13 cellular contexts compared by ENCODE assay signal in the genomic region with DNA sequence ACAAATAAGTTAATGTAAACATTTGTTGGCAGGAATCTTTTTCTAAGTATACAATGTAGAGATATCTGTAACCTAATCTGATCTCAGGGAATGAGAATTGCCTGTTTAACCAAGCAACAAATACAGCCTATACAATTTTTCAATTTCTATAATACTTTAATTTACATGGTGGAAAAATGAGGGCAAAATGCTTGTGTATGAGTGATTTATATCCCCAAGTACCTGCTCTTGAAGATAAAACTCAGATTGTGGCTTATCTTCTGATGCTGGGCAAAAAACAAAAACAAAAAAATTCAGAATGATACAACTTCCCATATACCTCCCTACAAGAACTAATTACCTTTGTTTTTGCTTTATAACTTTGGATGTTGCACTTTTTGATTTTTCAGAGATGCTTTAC. TPM values are rescaled to one million over a fixed set of nuclear protein-coding genes. Genes with fewer than 3 reads are reported as not detected.
DNase-seq lines count a peak whose midpoint lies in the region; ATAC-seq, FAIRE-seq and TF ChIP-seq lines count a peak whose summit lies in the region.
"Had no signal": no experiment of that assay in that cellular context is flagged by ENCODE, and none has a peak within 500 bp of the region (broad histone marks: within the 10 kb centered on the region; RNA-seq: fewer than 3 reads in every experiment).

No MANE protein-coding gene starts in this region.

- H3K9ac ChIP-seq in OCI-LY3 (ENCODE audit: low read length) (no peak overlapping the region), endocrine pancreas (ENCODE audit: control insufficient read depth, insufficient read depth, low read length) (no peak overlapping the region)

- H3K27me3 Mint-ChIP-seq in activated CD4-positive, alpha-beta T cell treated with anti-CD3 and anti-CD28 coated beads for 36 hours: no peaks in the 10 kb centered on the region

- H2AFZ ChIP-seq in OCI-LY3 (ENCODE audit: low read depth, low read length) (no peak overlapping the region), neuron (ENCODE audit: low read depth, low read length) (no peak overlapping the region)

- H3K36me3 Mint-ChIP-seq in activated CD4-positive, alpha-beta T cell treated with anti-CD3 and anti-CD28 coated beads for 36 hours (ENCODE audit: low read depth): peaks cover 39% of the 10 kb centered on the region

- peaks cover 65% of the 10 kb centered on the region for H4K20me1 ChIP-seq in OCI-LY3 (ENCODE audit: insufficient read depth, low read length)

- DNase-seq in activated CD4-positive, alpha-beta T cell treated with anti-CD3 and anti-CD28 coated beads for 36 hours: no peak
- DNase-seq in activated CD4-positive, alpha-beta T cell treated with anti-CD3 and anti-CD28 coated beads for 1 hour: no peak
- DNase-seq in esophagus muscularis mucosa (ENCODE audit: extremely low spot score) (no peak), SHP77 treated with DMSO at 0.1 percent for 48 hours (lab: John Stamatoyannopoulos, UW) (no peak), D721Med (ENCODE audit: insufficient read length, low spot score) (no peak)
- DNase-seq: NCI-H1436; stimulated activated CD4-positive, alpha-beta T cell treated with anti-CD3 and anti-CD28 coated beads, Interleukin-4, amount 100 ng/mL, for 24 hours had no signal

- H3K4me1 Mint-ChIP-seq in activated CD4-positive, alpha-beta T cell treated with anti-CD3 and anti-CD28 coated beads for 36 hours: peaks cover 73% of the 10 kb centered on the region

- H3K4me1 ChIP-seq in OCI-LY3 (ENCODE audit: low read length) (peaks cover 27% of the 10 kb centered on the region), endocrine pancreas (ENCODE audit: control insufficient read depth, insufficient read depth, low read length) (peaks cover 31% of the 10 kb centered on the region), neuron (ENCODE audit: insufficient read depth, low read length) (peaks cover 25% of the 10 kb centered on the region), esophagus muscularis mucosa (peaks cover 52 to 75% (median 72%) of the 10 kb centered on the region in 4 donors)

- peak overlapping the region; percentile 22 for H3K27ac Mint-ChIP-seq in activated CD4-positive, alpha-beta T cell treated with anti-CD3 and anti-CD28 coated beads for 36 hours

- H3K9me3 ChIP-seq in OCI-LY3 (ENCODE audit: insufficient read depth, low read length) (no peaks in the 10 kb centered on the region), endocrine pancreas (ENCODE audit: control insufficient read depth, low read length) (no peaks in the 10 kb centered on the region), neuron (ENCODE audit: low read length) (no peaks in the 10 kb centered on the region), esophagus muscularis mucosa (no peaks in the 10 kb centered on the region)

- H3K4me3 ChIP-seq in OCI-LY3 (ENCODE audit: low read length): no peak overlapping the region
- peak overlapping the region; percentile 91 for H3K4me3 ChIP-seq in endocrine pancreas (ENCODE audit: control insufficient read depth, insufficient read depth, low read length)
- H3K4me3 ChIP-seq in neuron (ENCODE audit: low read length): peak overlapping the region; percentile 99
- peak overlapping the region in 1 of 4 donors; percentile 87 for H3K4me3 ChIP-seq in esophagus muscularis mucosa

- POLR2A ChIA-PET in activated CD4-positive, alpha-beta T cell treated with anti-CD3 and anti-CD28 coated beads for 36 hours (lab: Charles Lee): no interaction called here

- TF ChIP-seq CTCF in OCI-LY3 (IDR thresholded peaks at IDR 0.05; ENCODE audit: low read depth, low read length) (no peak), esophagus muscularis mucosa (IDR thresholded peaks at IDR 0.05) (no peak), D721Med (IDR thresholded peaks at IDR 0.05; ENCODE audit: insufficient read depth, missing control alignments) (no peak)

- H3K27me3 ChIP-seq in OCI-LY3 (ENCODE audit: low read depth, low read length) (no peaks in the 10 kb centered on the region), endocrine pancreas (ENCODE audit: control insufficient read depth, insufficient read depth, low read length) (no peaks in the 10 kb centered on the region), neuron (ENCODE audit: insufficient read depth, low read length) (no peaks in the 10 kb centered on the region), esophagus muscularis mucosa (no peaks in the 10 kb centered on the region)

- no peak for FAIRE-seq in D721Med (lab: Jason Lieb, UNC)
- FAIRE-seq: A204.1, GM18507 had no signal

- H3K4me3 Mint-ChIP-seq in activated CD4-positive, alpha-beta T cell treated with anti-CD3 and anti-CD28 coated beads for 36 hours: peak overlapping the region; percentile 94

- intact Hi-C loops in activated CD4-positive, alpha-beta T cell treated with anti-CD3 and anti-CD28 coated beads for 36 hours (cut with DNase I, micrococcal nuclease): loop anchor here in 1 of 2 experiments (2.0 to 10.0 kb wide), 2 partner anchors 771 to 1005 kb away; a partner anchor contains a TSS
- intact Hi-C loops in esophagus muscularis mucosa (cut with DNase I): loop anchor here (10.0 kb wide), 2 partner anchors 119 to 329 kb away; a partner anchor contains a TSS

- H3K79me2 ChIP-seq in OCI-LY3 (ENCODE audit: low read length): peaks cover 90% of the 10 kb centered on the region

- no peaks in the 10 kb centered on the region for H3K9me3 Mint-ChIP-seq in activated CD4-positive, alpha-beta T cell treated with anti-CD3 and anti-CD28 coated beads for 36 hours (ENCODE audit: low read depth)

- ATAC-seq in activated CD4-positive, alpha-beta T cell treated with anti-CD3 and anti-CD28 coated beads for 36 hours: no peak

- TF ChIP-seq POLR2A in esophagus muscularis mucosa (IDR thresholded peaks at IDR 0.05; ENCODE audit: low read depth): no peak

- TF ChIP-seq EP300 in esophagus muscularis mucosa (IDR thresholded peaks at IDR 0.05): no peak

- CTCF ChIA-PET in activated CD4-positive, alpha-beta T cell treated with anti-CD3 and anti-CD28 coated beads for 36 hours (lab: Charles Lee): no interaction called here

- H3K27ac ChIP-seq in OCI-LY3 (ENCODE audit: low read length) (no peak overlapping the region), esophagus muscularis mucosa (replicated peaks in 1 of 4) (no peak overlapping the region)
- H3K27ac ChIP-seq: HL-60 had no signal

- H3K36me3 ChIP-seq in OCI-LY3 (replicated peaks; ENCODE audit: low read depth, low read length) (peaks cover 29% of the 10 kb centered on the region), endocrine pancreas (ENCODE audit: control insufficient read depth, insufficient read depth, low read length) (peaks cover under 1% of the 10 kb centered on the region), neuron (ENCODE audit: insufficient read depth, low read length) (peaks cover 12% of the 10 kb centered on the region), esophagus muscularis mucosa (peaks cover 0 to 8% (median 2%) of the 10 kb centered on the region in 4 donors)

- peak overlapping the region; percentile 85 for H3K4me2 ChIP-seq in OCI-LY3 (ENCODE audit: low read length)

RNA-seq across cellular contexts. Expression of a gene that starts 2.2 kb away (rescaled TPM):
- total RNA-seq in activated CD4-positive, alpha-beta T cell treated with anti-CD3 and anti-CD28 coated beads for 36 hours: 10 to 100 TPM; 63.3 to 77.7 TPM
- 10 to 100 TPM; 55.6 to 87.6 (median 82.7) TPM for total RNA-seq in esophagus muscularis mucosa
